ENCODE assay signal across 11 cellular contexts in the genomic region with DNA sequence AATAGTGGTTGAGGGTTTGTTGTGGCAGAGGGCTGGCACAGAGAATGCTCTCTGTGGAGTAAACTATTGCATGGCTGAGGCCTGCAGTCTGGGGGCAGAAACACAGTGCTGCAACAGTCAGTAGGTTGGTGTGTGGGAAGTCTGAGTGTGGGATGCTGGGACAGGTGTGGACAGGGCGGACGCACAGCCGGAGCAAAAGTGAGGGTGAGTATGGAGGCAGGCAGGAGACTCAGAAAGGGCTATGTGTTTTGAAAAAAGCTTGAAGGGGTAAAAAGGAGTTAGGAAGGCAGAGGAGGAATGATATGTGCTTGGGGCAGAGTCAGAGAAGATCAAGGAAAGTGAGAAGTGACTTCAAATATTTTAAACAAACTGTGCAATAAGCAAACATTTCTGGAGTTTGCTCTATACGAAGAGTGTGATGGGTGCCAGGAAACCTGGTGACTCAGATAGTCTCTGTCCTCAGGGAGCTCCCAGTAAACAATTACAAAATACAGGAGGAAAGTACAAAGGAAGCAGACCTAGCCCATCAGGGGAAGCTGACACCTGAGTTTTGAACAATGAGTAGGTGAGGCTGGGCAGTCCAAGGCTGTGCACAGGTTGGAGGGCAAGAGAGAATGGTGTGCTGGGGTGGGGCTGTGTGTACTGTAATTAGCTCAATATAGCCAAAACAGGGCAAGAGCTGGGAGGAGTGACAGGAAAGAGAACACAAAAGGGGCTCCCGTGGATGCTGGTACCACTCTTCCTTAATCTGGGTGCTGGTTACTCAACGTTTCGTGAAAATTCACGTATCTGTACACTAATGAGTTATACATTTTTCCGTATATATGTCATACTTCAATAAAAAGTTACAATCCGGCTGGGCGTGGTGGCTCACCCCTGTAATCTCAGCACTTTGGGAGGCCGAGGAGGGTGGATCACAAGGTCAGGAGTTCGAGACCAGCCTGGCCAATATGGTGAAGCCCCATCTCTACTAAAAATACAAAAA. TPM values are rescaled to one million over a fixed set of nuclear protein-coding genes. Genes with fewer than 3 reads are reported as not detected.
DNase-seq lines count a peak whose midpoint lies in the region; ATAC-seq and TF ChIP-seq lines count a peak whose summit lies in the region.
"Had no signal": no experiment of that assay in that cellular context is flagged by ENCODE, and none has a peak within 500 bp of the region (broad histone marks: within the 10 kb centered on the region; RNA-seq: fewer than 3 reads in every experiment).

No MANE protein-coding gene starts in this region.

- H3K4me1 Mint-ChIP-seq in activated T-cell treated with anti-CD3 and anti-CD28 coated beads, Interleukin-2, amount 50 U/mL, for 72 hours (ENCODE audit: low read depth), result peaks cover 23% of the 10 kb centered on the region
- peaks cover 15% of the 10 kb centered on the region for H3K4me1 Mint-ChIP-seq in activated T-cell treated with anti-CD3 and anti-CD28 coated beads, Interleukin-2, amount 50 U/mL, for 4 hours (ENCODE audit: low read depth)
- H3K4me1 Mint-ChIP-seq in endothelial cell (ENCODE audit: unreplicated experiment), result peaks cover 9% of the 10 kb centered on the region

- H3K4me3 ChIP-seq in RWPE2 (ENCODE audit: severe bottlenecking) (no peak overlapping the region), fibroblast of pulmonary artery (replicated peaks; ENCODE audit: low read depth, low read length) (no peak overlapping the region), transverse colon (no peak overlapping the region)
- H3K4me3 ChIP-seq: upper lobe of right lung had no signal

- H3K4me3 Mint-ChIP-seq in activated T-cell treated with anti-CD3 and anti-CD28 coated beads, Interleukin-2, amount 50 U/mL, for 72 hours, result no peak overlapping the region
- no peak overlapping the region for H3K4me3 Mint-ChIP-seq in activated T-cell treated with anti-CD3 and anti-CD28 coated beads, Interleukin-2, amount 50 U/mL, for 4 hours
- no peak overlapping the region for H3K4me3 Mint-ChIP-seq in endothelial cell (ENCODE audit: unreplicated experiment)

- H3K4me1 ChIP-seq in RWPE2 (ENCODE audit: insufficient read depth, poor library complexity, severe bottlenecking) (peaks cover 19% of the 10 kb centered on the region), transverse colon (peaks cover 0 to 18% (median 3%) of the 10 kb centered on the region in 4 donors)
- H3K4me1 ChIP-seq: upper lobe of right lung had no signal

- H3K27ac Mint-ChIP-seq in activated T-cell treated with anti-CD3 and anti-CD28 coated beads, Interleukin-2, amount 50 U/mL, for 72 hours, result peak overlapping the region; percentile 47
- no peak overlapping the region for H3K27ac Mint-ChIP-seq in endothelial cell (ENCODE audit: unreplicated experiment)

- H3K27ac ChIP-seq in RWPE2 (ENCODE audit: poor library complexity, severe bottlenecking) (peak overlapping the region; percentile 50), transverse colon (peak overlapping the region; percentile 42 to 68 (median 60))
- H3K27ac ChIP-seq: upper lobe of right lung had no signal

- intact Hi-C loops in transverse colon (cut with DNase I; ENCODE audit: low total_unique reads), result no loop called here

- TF ChIP-seq EP300 in transverse colon (IDR thresholded peaks at IDR 0.05; ENCODE audit: low read depth), result no peak

- TF ChIP-seq CTCF in RWPE2 (IDR thresholded peaks at IDR 0.05; ENCODE audit: poor library complexity, severe bottlenecking) (no peak), fibroblast of pulmonary artery (IDR thresholded peaks at IDR 0.05; ENCODE audit: low read length, missing control alignments) (no peak), transverse colon (IDR thresholded peaks at IDR 0.05) (no peak), endothelial cell (IDR thresholded peaks at IDR 0.05; ENCODE audit: unreplicated experiment) (no peak)

- in situ Hi-C loops in transverse colon (cut with MboI; ENCODE audit: low pct_ligation_motif_present in 1 of 4, low pct_unique_long_range_greater_than_20kb in 1 of 4, low sequenced_read_pairs in 3 of 4), result no loop called here

- H3K27me3 Mint-ChIP-seq in activated T-cell treated with anti-CD3 and anti-CD28 coated beads, Interleukin-2, amount 50 U/mL, for 72 hours (ENCODE audit: low read depth), result no peaks in the 10 kb centered on the region
- no peaks in the 10 kb centered on the region for H3K27me3 Mint-ChIP-seq in activated T-cell treated with anti-CD3 and anti-CD28 coated beads, Interleukin-2, amount 50 U/mL, for 4 hours (ENCODE audit: low read depth)
- H3K27me3 Mint-ChIP-seq in endothelial cell (ENCODE audit: unreplicated experiment), result no peaks in the 10 kb centered on the region

- no peaks in the 10 kb centered on the region for H3K9me3 Mint-ChIP-seq in activated T-cell treated with anti-CD3 and anti-CD28 coated beads, Interleukin-2, amount 50 U/mL, for 72 hours
- no peaks in the 10 kb centered on the region for H3K9me3 Mint-ChIP-seq in activated T-cell treated with anti-CD3 and anti-CD28 coated beads, Interleukin-2, amount 50 U/mL, for 4 hours
- H3K9me3 Mint-ChIP-seq in endothelial cell (ENCODE audit: unreplicated experiment), result no peaks in the 10 kb centered on the region

- H3K9me3 ChIP-seq in RWPE2 (ENCODE audit: severe bottlenecking) (no peaks in the 10 kb centered on the region), transverse colon (no peaks in the 10 kb centered on the region)
- H3K9me3 ChIP-seq: upper lobe of right lung had no signal

- ATAC-seq in activated T-cell treated with anti-CD3 and anti-CD28 coated beads, Interleukin-2, amount 50 U/mL, for 72 hours (replicated peaks in 1 of 2), result no peak
- ATAC-seq in activated T-cell treated with anti-CD3 and anti-CD28 coated beads, Interleukin-2, amount 50 U/mL, for 4 hours, result no peak
- peak; percentile 97 for ATAC-seq in RWPE2 (ENCODE audit: low read depth)
- no peak for ATAC-seq in GM21717 (IDR thresholded peaks at IDR 0.05; ENCODE audit: unreplicated experiment)
- ATAC-seq: upper lobe of right lung had no signal

- WGBS in transverse colon (ENCODE audit: low coverage in 1 of 2), 2 donors, result 72 to 80% methylated on average over 4 to 13 of the region's 13 CpGs

- H3K36me3 Mint-ChIP-seq in activated T-cell treated with anti-CD3 and anti-CD28 coated beads, Interleukin-2, amount 50 U/mL, for 72 hours (ENCODE audit: insufficient read depth in 2 of 2), result peaks cover 11 to 13% of the 10 kb centered on the region in 2 donors
- peaks cover 41% of the 10 kb centered on the region for H3K36me3 Mint-ChIP-seq in activated T-cell treated with anti-CD3 and anti-CD28 coated beads, Interleukin-2, amount 50 U/mL, for 4 hours (ENCODE audit: insufficient read depth)
- H3K36me3 Mint-ChIP-seq in endothelial cell (ENCODE audit: low read depth, unreplicated experiment), result peaks cover 25% of the 10 kb centered on the region

- no peaks in the 10 kb centered on the region for H3K27me3 ChIP-seq in RWPE2 (ENCODE audit: insufficient read depth, poor library complexity, severe bottlenecking)
- no peaks in the 10 kb centered on the region for H3K27me3 ChIP-seq in transverse colon
- H3K27me3 ChIP-seq: upper lobe of right lung had no signal

- peaks cover 21% of the 10 kb centered on the region for H3K36me3 ChIP-seq in RWPE2 (ENCODE audit: low read depth)
- no peaks in the 10 kb centered on the region for H3K36me3 ChIP-seq in transverse colon
- H3K36me3 ChIP-seq: upper lobe of right lung had no signal

- no peak for DNase-seq in activated T-cell treated with anti-CD3 and anti-CD28 coated beads, Interleukin-2, amount 50 U/mL, for 72 hours
- DNase-seq in activated T-cell treated with anti-CD3 and anti-CD28 coated beads, Interleukin-2, amount 50 U/mL, for 4 hours, result no peak
- DNase-seq in RWPE2 (ENCODE audit: low spot score) (peak; percentile 85), fibroblast of pulmonary artery (ENCODE audit: low read depth) (peak; percentile 51), transverse colon (peak; percentile 58), foreskin melanocyte (no peak), endothelial cell (ENCODE audit: low spot score) (no peak)
- DNase-seq: erythroblast, NCI-H1436 treated with DMSO at 0.1 percent for 48 hours, upper lobe of right lung had no signal

- no peak for TF ChIP-seq POLR2A in transverse colon (IDR thresholded peaks at IDR 0.05)

RNA-seq across cellular contexts. Expression of a gene that starts 55.2 kb away (rescaled TPM):
- total RNA-seq in activated T-cell treated with anti-CD3 and anti-CD28 coated beads, Interleukin-2, amount 50 U/mL, for 72 hours, result 10 to 100 TPM; 20.7 to 25.2 TPM
- total RNA-seq in activated T-cell treated with anti-CD3 and anti-CD28 coated beads, Interleukin-2, amount 50 U/mL, for 4 hours, result 10 to 100 TPM; 21.5 to 27.3 (median 25.0) TPM
- 10 to 100 TPM in 3 of 4 donors, 1 to 10 TPM in 1; 4.1 to 28.7 (median 16.8) TPM for total RNA-seq in transverse colon
- total RNA-seq in endothelial cell (ENCODE audit: unreplicated experiment), result 16.5 TPM

Comparison
In these comparisons a context has a peak if more than half of its experiments do, and no peak if none do; other contexts are left out.
1. DNase-seq: peak in RWPE2 (single experiment), fibroblast of pulmonary artery (single experiment) and transverse colon (single experiment); none in activated T-cell treated with anti-CD3 and anti-CD28 coated beads, Interleukin-2, amount 50 U/mL, for 72 hours (0 of 2), activated T-cell treated with anti-CD3 and anti-CD28 coated beads, Interleukin-2, amount 50 U/mL, for 4 hours (single experiment), foreskin melanocyte (single experiment) and endothelial cell (single experiment).